Comparison of ENCODE assay signal across 9 cellular contexts in genomic region chr19:17389957-17390664, GRCh38. TPM values are rescaled to one million over a fixed set of nuclear protein-coding genes. Genes with fewer than 3 reads are reported as not detected.
DNase-seq lines count a peak whose midpoint lies in the region; ATAC-seq and TF ChIP-seq lines count a peak whose summit lies in the region.
"Had no signal": no experiment of that assay in that cellular context is flagged by ENCODE, and none has a peak within 500 bp of the region (broad histone marks: within the 10 kb centered on the region; RNA-seq: fewer than 3 reads in every experiment).

No MANE protein-coding gene starts in this region.

- TF ChIP-seq POLR2A in thyroid gland (IDR thresholded peaks at IDR 0.05): no peak

- 7 to 9% methylated on average over 37 of the region's 37 CpGs for WGBS in ectodermal cell, 2 experiments
- 44 to 67% methylated on average over 3 to 5 of the region's 37 CpGs for WGBS in thyroid gland, 2 donors

- intact Hi-C loops in PC-9 (cut with micrococcal nuclease; ENCODE audit: unreplicated experiment): no loop called here
- intact Hi-C loops in thyroid gland (cut with DNase I): loop anchor here (5.0 to 10.0 kb wide), 3 partner anchors 43 to 98 kb away; partner anchors contain the start of gene NXNL1
- intact Hi-C loops in posterior vena cava (cut with DNase I): loop anchor here (2.0 to 5.0 kb wide), 3 partner anchors 43 to 98 kb away; no protein-coding TSS in a partner anchor

- peak overlapping the region; percentile 64 for H3K4me3 ChIP-seq in CD8-positive, alpha-beta memory T cell (ENCODE audit: low read length)
- H3K4me3 ChIP-seq in PC-9: no peak overlapping the region
- peak overlapping the region; percentile 39 for H3K4me3 ChIP-seq in ectodermal cell (ENCODE audit: insufficient read depth, low read depth, low read length)
- H3K4me3 ChIP-seq in thyroid gland (replicated peaks in 1 of 3): peak overlapping the region in 1 of 3 donors; percentile 32

- peaks cover 0 to 2% (median 0%) of the 10 kb centered on the region in 5 donors for H3K9me3 Mint-ChIP-seq in CD8-positive, alpha-beta memory T cell
- no peaks in the 10 kb centered on the region for H3K9me3 Mint-ChIP-seq in neural crest cell

- peaks cover 13 to 26% (median 18%) of the 10 kb centered on the region in 3 donors for H3K4me1 Mint-ChIP-seq in CD8-positive, alpha-beta memory T cell
- H3K4me1 Mint-ChIP-seq in neural crest cell: peaks cover 12% of the 10 kb centered on the region

- H3K27ac Mint-ChIP-seq in CD8-positive, alpha-beta memory T cell: no peak overlapping the region
- H3K27ac Mint-ChIP-seq in neural crest cell (ENCODE audit: unreplicated experiment): no peak overlapping the region

- H3F3A ChIP-seq in PC-9 (ENCODE audit: insufficient read depth, low read depth): peaks cover 7% of the 10 kb centered on the region; the same call in 1 of the 2 replicates

- TF ChIP-seq CTCF in PC-9 (conservative IDR thresholded peaks at IDR 0.05) (no peak), neural crest cell (conservative IDR thresholded peaks at IDR 0.05) (peak; percentile 42), thyroid gland (IDR thresholded peaks at IDR 0.05) (no peak)

- H3K4me3 Mint-ChIP-seq in CD8-positive, alpha-beta memory T cell: peak overlapping the region; percentile 16 to 94 (median 89)
- H3K4me3 Mint-ChIP-seq in neural crest cell: peak overlapping the region; percentile 93

- POLR2A ChIA-PET in CD8-positive, alpha-beta memory T cell (lab: Charles Lee): interaction anchor here (0.9 kb wide), 1 partner anchor 88 kb away, joined by 3 read pairs; no protein-coding TSS in a partner anchor
- POLR2A ChIA-PET in PC-9 (lab: Charles Lee; ENCODE audit: unreplicated experiment): no interaction called here

- no peaks in the 10 kb centered on the region for H3K9me3 ChIP-seq in CD8-positive, alpha-beta memory T cell (ENCODE audit: low read length)
- H3K9me3 ChIP-seq in PC-9 (ENCODE audit: insufficient read depth, low read depth) (0 out of 2 replicates have a peak, but pooled peaks cover 4% of the 10 kb centered on the region), ectodermal cell (ENCODE audit: control insufficient read depth, low read length) (no peaks in the 10 kb centered on the region), thyroid gland (no peaks in the 10 kb centered on the region)

- H3K36me3 ChIP-seq in CD8-positive, alpha-beta memory T cell (ENCODE audit: insufficient read depth, low read length): no peaks in the 10 kb centered on the region
- no peaks in the 10 kb centered on the region for H3K36me3 ChIP-seq in PC-9 (ENCODE audit: low read depth)
- no peaks in the 10 kb centered on the region for H3K36me3 ChIP-seq in ectodermal cell (ENCODE audit: control insufficient read depth, insufficient read depth, low read length)
- no peaks in the 10 kb centered on the region for H3K36me3 ChIP-seq in thyroid gland

- no peak overlapping the region for H2AFZ ChIP-seq in PC-9

- H3K36me3 Mint-ChIP-seq in CD8-positive, alpha-beta memory T cell: no peaks in the 10 kb centered on the region
- H3K36me3 Mint-ChIP-seq in neural crest cell (ENCODE audit: low read depth): no peaks in the 10 kb centered on the region

- no peaks in the 10 kb centered on the region for H4K20me1 ChIP-seq in PC-9 (ENCODE audit: insufficient read depth)

- DNase-seq in CD8-positive, alpha-beta memory T cell: peak in 1 of 5 donors; percentile 15
- DNase-seq in PC-9 (no peak), neural crest cell (ENCODE audit: low read depth, low spot score) (peak; percentile 26), NCI-H2107 treated with DMSO at 0.1 percent for 48 hours (lab: John Stamatoyannopoulos, UW; ENCODE audit: unreplicated experiment) (no peak), thyroid gland (no peak), posterior vena cava (ENCODE audit: low spot score) (no peak)
- DNase-seq: cerebellar nuclear complex had no signal

- no peaks in the 10 kb centered on the region for H3K79me2 ChIP-seq in PC-9 (ENCODE audit: low read depth)

- no TSS peak for BruUV-seq in PC-9 (replicated peaks; lab: Mats Ljungman, UMichigan)

- H3K27ac ChIP-seq in CD8-positive, alpha-beta memory T cell (ENCODE audit: low read depth, low read length): no peak overlapping the region
- H3K27ac ChIP-seq in PC-9: no peak overlapping the region
- H3K27ac ChIP-seq in ectodermal cell (ENCODE audit: insufficient read depth, low read depth, low read length, poor library complexity, severe bottlenecking): no peak overlapping the region
- no peak overlapping the region for H3K27ac ChIP-seq in thyroid gland

- no peaks in the 10 kb centered on the region for H3K9me2 ChIP-seq in PC-9 (ENCODE audit: insufficient read depth)

- H3K27me3 Mint-ChIP-seq in CD8-positive, alpha-beta memory T cell: peaks cover 0 to 2% of the 10 kb centered on the region in 2 donors
- peaks cover 21% of the 10 kb centered on the region for H3K27me3 Mint-ChIP-seq in neural crest cell (ENCODE audit: low read depth)

- peaks cover 18% of the 10 kb centered on the region for H3K4me1 ChIP-seq in CD8-positive, alpha-beta memory T cell (ENCODE audit: insufficient read depth, low read length)
- H3K4me1 ChIP-seq in PC-9 (replicated peaks; ENCODE audit: insufficient read depth): peaks cover 7% of the 10 kb centered on the region
- H3K4me1 ChIP-seq in ectodermal cell (ENCODE audit: control insufficient read depth, insufficient read depth, low read length): no peaks in the 10 kb centered on the region
- H3K4me1 ChIP-seq in thyroid gland: peaks cover 0 to 12% of the 10 kb centered on the region in 2 donors

- no peak for ATAC-seq in HG03457 (IDR thresholded peaks at IDR 0.05; ENCODE audit: unreplicated experiment)

- H3K27me3 ChIP-seq in CD8-positive, alpha-beta memory T cell (ENCODE audit: insufficient read depth, low read length, poor library complexity, severe bottlenecking): no peaks in the 10 kb centered on the region
- H3K27me3 ChIP-seq in PC-9 (ENCODE audit: insufficient read depth, low read depth) (no peaks in the 10 kb centered on the region), ectodermal cell (ENCODE audit: control insufficient read depth, insufficient read depth, low read length, poor library complexity, severe bottlenecking) (peaks cover 16% of the 10 kb centered on the region), thyroid gland (peaks cover 3% of the 10 kb centered on the region)

- CTCF ChIA-PET in CD8-positive, alpha-beta memory T cell (lab: Charles Lee): interaction anchor here (0.6 to 4.0 kb wide), 11 partner anchors 16 to 265 kb away, joined by 3 to 21 read pairs (median 3); partner anchors contain the start of genes BST2 and NXNL1
- CTCF ChIA-PET in PC-9 (lab: Charles Lee): interaction anchor here (0.5 to 1.2 kb wide), 3 partner anchors 46 to 97 kb away, joined by 3 to 4 read pairs (median 4); partner anchors contain the start of gene NXNL1

- H3K4me2 ChIP-seq in PC-9: peak overlapping the region; percentile 96; the same call in 1 of the 2 replicates

RNA-seq across cellular contexts. Expression of gene CCDC194, which starts 3.9 kb away (rescaled TPM):
- total RNA-seq in CD8-positive, alpha-beta memory T cell: 1 to 10 TPM; 1.1 to 1.5 TPM
- polyA plus RNA-seq in CD8-positive, alpha-beta memory T cell: not detected
- not detected in 2 replicates for total RNA-seq in PC-9 (2021)
- polyA plus RNA-seq in ectodermal cell (2013, experiment 1 of 4): 1.2 TPM
- polyA plus RNA-seq in ectodermal cell (2013, experiment 2 of 4): 1.4 TPM
- 1.1 TPM for polyA plus RNA-seq in ectodermal cell (2013, experiment 3 of 4)
- polyA plus RNA-seq in ectodermal cell (2013, experiment 4 of 4): 3.3 TPM
- total RNA-seq in neural crest cell: not detected in 2 replicates
- not detected for total RNA-seq in thyroid gland
- total RNA-seq in posterior vena cava: under 1 TPM in 1 of 2 donors, not detected in 1; 0.52 TPM

RNA-seq across cellular contexts. Expression of gene PLVAP, which starts 13.0 kb away (rescaled TPM):
- total RNA-seq in CD8-positive, alpha-beta memory T cell: not detected
- polyA plus RNA-seq in CD8-positive, alpha-beta memory T cell: not detected
- not detected in 2 replicates for total RNA-seq in PC-9 (2021)
- polyA plus RNA-seq in ectodermal cell (2013, experiment 1 of 4): 0.22 TPM
- polyA plus RNA-seq in ectodermal cell (2013, experiment 2 of 4): 0.27 TPM
- polyA plus RNA-seq in ectodermal cell (2013, experiment 3 of 4): 0.32 TPM
- polyA plus RNA-seq in ectodermal cell (2013, experiment 4 of 4): 0.20 TPM
- 0.82 and 1.8 TPM in 2 replicates for total RNA-seq in neural crest cell
- total RNA-seq in thyroid gland: 100 to 1,000 TPM; 103 to 322 (median 174) TPM
- total RNA-seq in posterior vena cava: 100 to 1,000 TPM; 151 to 181 TPM

RNA-seq across cellular contexts. Expression of gene BST2, which starts 15.3 kb away (rescaled TPM):
- total RNA-seq in CD8-positive, alpha-beta memory T cell: 100 to 1,000 TPM; 116 to 124 TPM
- 192 TPM for polyA plus RNA-seq in CD8-positive, alpha-beta memory T cell
- 2.7 and 3.3 TPM in 2 replicates for total RNA-seq in PC-9 (2021)
- 105 TPM for polyA plus RNA-seq in ectodermal cell (2013, experiment 1 of 4)
- polyA plus RNA-seq in ectodermal cell (2013, experiment 2 of 4): 144 TPM
- polyA plus RNA-seq in ectodermal cell (2013, experiment 3 of 4): 93.6 TPM
- polyA plus RNA-seq in ectodermal cell (2013, experiment 4 of 4): 130 TPM
- total RNA-seq in neural crest cell: not detected in 2 replicates
- 10 to 100 TPM; 14.1 to 83.0 (median 24.7) TPM for total RNA-seq in thyroid gland
- total RNA-seq in posterior vena cava: 10 to 100 TPM; 37.8 to 82.9 TPM

RNA-seq across cellular contexts. Expression of gene MVB12A, which starts 29.7 kb away (rescaled TPM):
- total RNA-seq in CD8-positive, alpha-beta memory T cell: 10 to 100 TPM; 34.5 to 39.2 TPM
- 26.9 TPM for polyA plus RNA-seq in CD8-positive, alpha-beta memory T cell
- total RNA-seq in PC-9 (2021): 58.1 and 80.0 TPM in 2 replicates
- polyA plus RNA-seq in ectodermal cell (2013, experiment 1 of 4): 57.2 TPM
- 56.2 TPM for polyA plus RNA-seq in ectodermal cell (2013, experiment 2 of 4)
- polyA plus RNA-seq in ectodermal cell (2013, experiment 3 of 4): 47.8 TPM
- 51.8 TPM for polyA plus RNA-seq in ectodermal cell (2013, experiment 4 of 4)
- 47.6 and 48.1 TPM in 2 replicates for total RNA-seq in neural crest cell
- total RNA-seq in thyroid gland: 100 to 1,000 TPM in 1 of 4 donors, 10 to 100 TPM in 3; 51.5 to 146 (median 68.3) TPM
- total RNA-seq in posterior vena cava: 10 to 100 TPM; 24.4 to 30.3 TPM

RNA-seq across cellular contexts. Expression of gene GTPBP3, which starts 52.8 kb away (rescaled TPM):
- 10 to 100 TPM; 47.3 to 55.7 TPM for total RNA-seq in CD8-positive, alpha-beta memory T cell
- 13.3 TPM for polyA plus RNA-seq in CD8-positive, alpha-beta memory T cell
- total RNA-seq in PC-9 (2021) (48.8 and 50.7 TPM in 2 replicates), neural crest cell (57.8 TPM in 2 replicates), thyroid gland (10 to 100 TPM; 17.7 to 21.8 (median 19.6) TPM), posterior vena cava (10 to 100 TPM; 12.7 to 15.8 TPM)
- polyA plus RNA-seq in ectodermal cell (2013, experiment 1 of 4): 44.9 TPM
- 39.2 TPM for polyA plus RNA-seq in ectodermal cell (2013, experiment 2 of 4)
- 34.0 TPM for polyA plus RNA-seq in ectodermal cell (2013, experiment 3 of 4)
- polyA plus RNA-seq in ectodermal cell (2013, experiment 4 of 4): 37.9 TPM

Comparison
In these comparisons a context has a peak if more than half of its experiments do, and no peak if none do; other contexts are left out.
1. RNA of gene PLVAP, which starts 13.0 kb away (total RNA-seq): 103 to 322 TPM in thyroid gland and 151 to 181 TPM in posterior vena cava; 0.82 to 1.8 TPM in neural crest cell, not detected in CD8-positive, alpha-beta memory T cell and not detected in PC-9; every median in the first group is over 10 times any median in the second.